21 cellular contexts compared by ENCODE assay signal in the genomic region with DNA sequence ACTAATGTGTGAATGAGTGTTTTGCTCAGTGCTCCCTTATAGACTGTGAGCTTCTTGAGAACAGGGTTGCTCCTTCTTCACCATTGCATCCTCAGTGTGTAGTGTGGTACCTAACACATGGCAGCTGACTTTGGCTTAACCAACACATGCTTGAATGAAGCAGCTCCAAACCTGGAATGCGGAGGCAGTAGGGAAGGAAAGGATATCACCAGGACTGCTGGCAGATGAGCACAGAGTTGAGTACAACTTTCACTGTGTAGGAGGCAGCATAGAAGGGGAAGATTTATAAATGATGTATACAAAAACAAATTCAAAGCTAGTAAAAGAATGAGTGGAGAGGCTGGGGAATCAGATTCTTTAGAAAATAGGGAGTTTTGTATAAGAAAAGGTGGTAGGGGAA.
DNase-seq lines count a peak whose midpoint lies in the region; ATAC-seq and TF ChIP-seq lines count a peak whose summit lies in the region.
"Had no signal": no experiment of that assay in that cellular context is flagged by ENCODE, and none has a peak within 500 bp of the region (broad histone marks: within the 10 kb centered on the region; RNA-seq: fewer than 3 reads in every experiment).

No MANE protein-coding gene starts in this region.

- H3K36me3 ChIP-seq in SK-N-SH (replicated peaks in 1 of 2; ENCODE audit: control insufficient read depth in 1 of 2, insufficient read depth in 2 of 2, low read length in 1 of 2) (no peaks in the 10 kb centered on the region), mesendoderm (ENCODE audit: control insufficient read depth, insufficient read depth, low read length) (no peaks in the 10 kb centered on the region), lower lobe of right lung (no peaks in the 10 kb centered on the region)

- no peak for TF ChIP-seq EP300 in SK-N-SH (IDR thresholded peaks at IDR 0.05; ENCODE audit: borderline replicate concordance in 1 of 2, low read depth in 1 of 2, low read length in 1 of 2)

- POLR2A ChIA-PET in SK-N-SH (lab: Yijun Ruan, JAX): no interaction called here

- H3K79me1 ChIP-seq in mesendoderm (ENCODE audit: low read length): no peaks in the 10 kb centered on the region

- no peak overlapping the region for H2AFZ ChIP-seq in SK-N-SH (ENCODE audit: low read depth)
- H2AFZ ChIP-seq: GM23338 had no signal

- H3K27ac ChIP-seq in SK-N-SH (ENCODE audit: low read depth in 2 of 2, low read length in 1 of 2) (no peak overlapping the region), mesendoderm (ENCODE audit: low read depth, low read length) (no peak overlapping the region), lower lobe of right lung (no peak overlapping the region)
- H3K27ac ChIP-seq: A549 had no signal

- H3K4me2 ChIP-seq in SK-N-SH (no peak overlapping the region), mesendoderm (ENCODE audit: low read length) (no peak overlapping the region)
- H3K4me2 ChIP-seq: A549, GM23338 had no signal

- no peak overlapping the region for H4K8ac ChIP-seq in mesendoderm (ENCODE audit: low read depth, low read length)

- DNase-seq in SK-N-SH (no peak), mesendoderm (peak; percentile 8), occipital lobe (lab: John Stamatoyannopoulos, UW) (peak; percentile 26), SIG-M5 treated with dmso at 0.1 percent for 504 hours (lab: John Stamatoyannopoulos, UW; ENCODE audit: unreplicated experiment) (no peak), lower lobe of right lung (no peak), islet precursor cell (no peak)
- DNase-seq: 8988T; ACHN; AML-193; C1 segment of cervical spinal cord; Calu3; CD4-positive, alpha-beta memory T cell; COR-L47; DMS53; DMS79 treated with DMSO at 0.1 percent for 48 hours; GF-D8; H9 had no signal

- no peak for TF ChIP-seq CTCF in SK-N-SH (IDR thresholded peaks at IDR 0.05)
- TF ChIP-seq CTCF in lower lobe of right lung (IDR thresholded peaks at IDR 0.05): no peak

- H4K20me1 ChIP-seq in SK-N-SH (ENCODE audit: insufficient read depth): peaks cover 5% of the 10 kb centered on the region; the same call in 1 of the 2 replicates

- H3K27me3 ChIP-seq in SK-N-SH (ENCODE audit: insufficient read depth): no peaks in the 10 kb centered on the region
- H3K27me3 ChIP-seq in mesendoderm (ENCODE audit: insufficient read depth, low read length, poor library complexity): no peaks in the 10 kb centered on the region
- H3K27me3 ChIP-seq in lower lobe of right lung (ENCODE audit: low read depth): no peaks in the 10 kb centered on the region

- H3K9me3 ChIP-seq in SK-N-SH: no peaks in the 10 kb centered on the region
- no peaks in the 10 kb centered on the region for H3K9me3 ChIP-seq in lower lobe of right lung
- H3K9me3 ChIP-seq: A549 had no signal

- no peak overlapping the region for H2BK15ac ChIP-seq in mesendoderm (replicated peaks; ENCODE audit: low read depth)

- H3K4me3 ChIP-seq in SK-N-SH (ENCODE audit: low read depth in 2 of 2, low read length in 1 of 2) (no peak overlapping the region), mesendoderm (ENCODE audit: low read length) (no peak overlapping the region), lower lobe of right lung (no peak overlapping the region)
- H3K4me3 ChIP-seq: A549, GM23338 had no signal

- intact Hi-C loops in lower lobe of right lung (cut with DNase I): loop anchor here (10.0 kb wide), 1 partner anchor 259 kb away; no protein-coding TSS in a partner anchor

- WGBS in SK-N-SH (ENCODE audit: low lambda C conversion rate): 96% methylated on average over 1 of the region's 1 CpG
- no CpG with 5 or more reads among the region's 1 CpG for WGBS in mesendoderm (ENCODE audit: extremely low coverage, insufficient coverage, low lambda C conversion rate)

- no peaks in the 10 kb centered on the region for H3F3A ChIP-seq in SK-N-SH (replicated peaks; ENCODE audit: insufficient read depth)

- H3K79me2 ChIP-seq in SK-N-SH (ENCODE audit: insufficient read depth) (peaks cover 26% of the 10 kb centered on the region; the same call in 1 of the 2 replicates), mesendoderm (ENCODE audit: control insufficient read depth, insufficient read depth, low read length) (no peaks in the 10 kb centered on the region)

- H2BK120ac ChIP-seq in mesendoderm (ENCODE audit: low read depth, low read length): no peak overlapping the region

- H3K4me1 ChIP-seq in SK-N-SH (ENCODE audit: control insufficient read depth in 1 of 2, insufficient read depth in 2 of 2, low read depth in 1 of 2, low read length in 1 of 2) (peaks cover 0 to 7% of the 10 kb centered on the region in 2 experiments; a peak in 3 of 4 replicates), mesendoderm (ENCODE audit: control insufficient read depth, low read depth, low read length) (no peaks in the 10 kb centered on the region), lower lobe of right lung (peaks cover 8% of the 10 kb centered on the region)
- H3K4me1 ChIP-seq: A549 had no signal

- no peak overlapping the region for H4K5ac ChIP-seq in mesendoderm (ENCODE audit: low read length)

- ATAC-seq in SK-N-SH treated with all-trans-retinoic acid at 6 μM for 48 hours (0 out of 3 replicates have a peak, but pooled peaks have one; percentile 6), lower lobe of right lung (no peak)
- ATAC-seq: A549, GM23338, HCT116 had no signal

- H3K9me2 ChIP-seq in SK-N-SH: no peaks in the 10 kb centered on the region

- no peak overlapping the region for H3K23ac ChIP-seq in mesendoderm (ENCODE audit: low read length)

- CTCF ChIA-PET in SK-N-SH (lab: Yijun Ruan, JAX): interaction anchor here (0.6 to 9.2 kb wide), 12 partner anchors 9 to 259 kb away, joined by 3 to 55 read pairs (median 4); no protein-coding TSS in a partner anchor

- no peak overlapping the region for H2AK5ac ChIP-seq in mesendoderm (ENCODE audit: low read length)

- no peak for TF ChIP-seq RAD21 in SK-N-SH (IDR thresholded peaks at IDR 0.05; ENCODE audit: low read length)

- no peak overlapping the region for H3K9ac ChIP-seq in SK-N-SH
- H3K9ac ChIP-seq in mesendoderm (ENCODE audit: low read length): no peak overlapping the region

- H3K18ac ChIP-seq in mesendoderm (ENCODE audit: low read length): no peak overlapping the region

- no peak overlapping the region for H3K56ac ChIP-seq in mesendoderm (ENCODE audit: low read length)

- no peak overlapping the region for H2BK5ac ChIP-seq in mesendoderm (ENCODE audit: low read length)

- H3K4ac ChIP-seq in mesendoderm (ENCODE audit: low read depth, low read length): no peak overlapping the region

TF ChIP-seq in SK-N-SH treated with all-trans-retinoic acid at 6 μM for 48 hours, 23 proteins besides CTCF, POLR2A, EP300 and RAD21 (continues in another document):
- no peak for TF ChIP-seq BACH2 (CRISPR knock-in tag; IDR thresholded peaks at IDR 0.05; ENCODE audit: borderline replicate concordance)
- no peak for TF ChIP-seq ZNF565 (CRISPR knock-in tag; conservative IDR thresholded peaks at IDR 0.05; ENCODE audit: low read depth)
- no peak for TF ChIP-seq PPARA (CRISPR knock-in tag; IDR thresholded peaks at IDR 0.05; ENCODE audit: borderline replicate concordance)
- TF ChIP-seq, protein P1, sequence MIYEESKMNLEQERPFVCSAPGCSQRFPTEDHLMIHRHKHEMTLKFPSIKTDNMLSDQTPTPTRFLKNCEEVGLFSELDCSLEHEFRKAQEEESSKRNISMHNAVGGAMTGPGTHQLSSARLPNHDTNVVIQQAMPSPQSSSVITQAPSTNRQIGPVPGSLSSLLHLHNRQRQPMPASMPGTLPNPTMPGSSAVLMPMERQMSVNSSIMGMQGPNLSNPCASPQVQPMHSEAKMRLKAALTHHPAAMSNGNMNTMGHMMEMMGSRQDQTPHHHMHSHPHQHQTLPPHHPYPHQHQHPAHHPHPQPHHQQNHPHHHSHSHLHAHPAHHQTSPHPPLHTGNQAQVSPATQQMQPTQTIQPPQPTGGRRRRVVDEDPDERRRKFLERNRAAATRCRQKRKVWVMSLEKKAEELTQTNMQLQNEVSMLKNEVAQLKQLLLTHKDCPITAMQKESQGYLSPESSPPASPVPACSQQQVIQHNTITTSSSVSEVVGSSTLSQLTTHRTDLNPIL (CRISPR knock-in tag; IDR thresholded peaks at IDR 0.05; ENCODE audit: low read depth): no peak

TF ChIP-seq in SK-N-SH, 30 proteins besides CTCF, POLR2A, EP300 and RAD21 (continues in another document):
- no peak for TF ChIP-seq MEF2A (IDR thresholded peaks at IDR 0.05; ENCODE audit: borderline replicate concordance, low read depth)
- TF ChIP-seq RFX5 (IDR thresholded peaks at IDR 0.05; ENCODE audit: low read length): no peak
- no peak for TF ChIP-seq SMC3 (IDR thresholded peaks at IDR 0.05; ENCODE audit: low read depth, low read length)
- TF ChIP-seq, protein P2, sequence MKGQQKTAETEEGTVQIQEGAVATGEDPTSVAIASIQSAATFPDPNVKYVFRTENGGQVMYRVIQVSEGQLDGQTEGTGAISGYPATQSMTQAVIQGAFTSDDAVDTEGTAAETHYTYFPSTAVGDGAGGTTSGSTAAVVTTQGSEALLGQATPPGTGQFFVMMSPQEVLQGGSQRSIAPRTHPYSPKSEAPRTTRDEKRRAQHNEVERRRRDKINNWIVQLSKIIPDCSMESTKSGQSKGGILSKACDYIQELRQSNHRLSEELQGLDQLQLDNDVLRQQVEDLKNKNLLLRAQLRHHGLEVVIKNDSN (IDR thresholded peaks at IDR 0.05; ENCODE audit: borderline replicate concordance, low read depth): no peak
- no peak for TF ChIP-seq EZH2phosphoT487 (IDR thresholded peaks at IDR 0.05; ENCODE audit: borderline replicate concordance, low read depth)
- no peak for TF ChIP-seq JUND (IDR thresholded peaks at IDR 0.05)
- TF ChIP-seq RXRA (IDR thresholded peaks at IDR 0.05; ENCODE audit: borderline replicate concordance, low read depth): no peak
- TF ChIP-seq, protein P3, sequence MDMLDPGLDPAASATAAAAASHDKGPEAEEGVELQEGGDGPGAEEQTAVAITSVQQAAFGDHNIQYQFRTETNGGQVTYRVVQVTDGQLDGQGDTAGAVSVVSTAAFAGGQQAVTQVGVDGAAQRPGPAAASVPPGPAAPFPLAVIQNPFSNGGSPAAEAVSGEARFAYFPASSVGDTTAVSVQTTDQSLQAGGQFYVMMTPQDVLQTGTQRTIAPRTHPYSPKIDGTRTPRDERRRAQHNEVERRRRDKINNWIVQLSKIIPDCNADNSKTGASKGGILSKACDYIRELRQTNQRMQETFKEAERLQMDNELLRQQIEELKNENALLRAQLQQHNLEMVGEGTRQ (IDR thresholded peaks at IDR 0.05; ENCODE audit: borderline replicate concordance, low read depth, low read length): no peak
- TF ChIP-seq POLR2AphosphoS5 (IDR thresholded peaks at IDR 0.05; ENCODE audit: low read depth, low read length): no peak
- no peak for TF ChIP-seq MXI1 (IDR thresholded peaks at IDR 0.05; ENCODE audit: low read depth, low read length)
- TF ChIP-seq SIN3A (IDR thresholded peaks at IDR 0.05; ENCODE audit: borderline replicate concordance, low read depth, low read length): no peak

Comparison
In these comparisons a context has a peak if more than half of its experiments do, and no peak if none do; other contexts are left out.
1. DNase-seq: peak in mesendoderm (single experiment) and occipital lobe (single experiment); none in SK-N-SH (single experiment), SIG-M5 treated with dmso at 0.1 percent for 504 hours (single experiment), lower lobe of right lung (single experiment) and islet precursor cell (single experiment).